In the genomic region with DNA sequence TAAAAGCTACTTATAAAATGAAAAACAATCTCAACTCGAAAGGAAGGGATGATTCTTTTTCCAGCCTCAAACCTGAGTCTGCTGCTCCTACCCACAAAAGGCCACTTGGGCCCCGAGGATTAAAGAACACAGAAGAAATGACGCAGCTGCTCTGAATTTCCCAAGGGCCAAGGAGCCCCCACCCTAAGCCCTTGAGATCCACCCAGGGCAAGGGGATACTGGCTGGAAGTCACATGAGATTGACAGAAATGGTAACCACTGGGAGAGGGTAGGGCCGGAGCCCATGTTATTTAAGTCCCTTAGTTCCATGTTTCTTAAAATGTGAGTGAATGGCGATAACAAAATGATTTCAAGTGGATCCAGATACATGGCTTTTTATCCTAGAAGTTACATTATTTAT, we compare ENCODE assay signal across 2 cellular contexts.
TF ChIP-seq lines count a peak whose summit lies in the region.

No MANE protein-coding gene starts in this region.

TF ChIP-seq in HEK293, 187 proteins besides CTCF, POLR2A, EP300 and RAD21:
- no peak for TF ChIP-seq ZNF707 (tag by site-specific recombination; IDR thresholded peaks at IDR 0.05)
- TF ChIP-seq PATZ1 (tag by site-specific recombination; IDR thresholded peaks at IDR 0.05), result peak; percentile 18; the same call in 1 of the 2 replicates
- no peak for TF ChIP-seq ZNF274 (IDR thresholded peaks at IDR 0.05; ENCODE audit: low read length)
- no peak for TF ChIP-seq ZNF274 (tag by site-specific recombination; IDR thresholded peaks at IDR 0.05; ENCODE audit: borderline replicate concordance)
- no peak for TF ChIP-seq ZFP69B (tag by site-specific recombination; IDR thresholded peaks at IDR 0.05)

TF ChIP-seq in HepG2, 621 proteins besides CTCF, POLR2A, EP300 and RAD21:
- TF ChIP-seq, protein P1, sequence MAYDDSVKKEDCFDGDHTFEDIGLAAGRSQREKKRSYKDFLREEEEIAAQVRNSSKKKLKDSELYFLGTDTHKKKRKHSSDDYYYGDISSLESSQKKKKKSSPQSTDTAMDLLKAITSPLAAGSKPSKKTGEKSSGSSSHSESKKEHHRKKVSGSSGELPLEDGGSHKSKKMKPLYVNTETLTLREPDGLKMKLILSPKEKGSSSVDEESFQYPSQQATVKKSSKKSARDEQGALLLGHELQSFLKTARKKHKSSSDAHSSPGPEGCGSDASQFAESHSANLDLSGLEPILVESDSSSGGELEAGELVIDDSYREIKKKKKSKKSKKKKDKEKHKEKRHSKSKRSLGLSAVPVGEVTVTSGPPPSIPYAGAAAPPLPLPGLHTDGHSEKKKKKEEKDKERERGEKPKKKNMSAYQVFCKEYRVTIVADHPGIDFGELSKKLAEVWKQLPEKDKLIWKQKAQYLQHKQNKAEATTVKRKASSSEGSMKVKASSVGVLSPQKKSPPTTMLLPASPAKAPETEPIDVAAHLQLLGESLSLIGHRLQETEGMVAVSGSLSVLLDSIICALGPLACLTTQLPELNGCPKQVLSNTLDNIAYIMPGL (CRISPR knock-in tag; IDR thresholded peaks at IDR 0.05; ENCODE audit: borderline replicate concordance in 1 of 2, low read depth in 1 of 2), result no peak
- no peak for TF ChIP-seq HMGXB3 (CRISPR knock-in tag; IDR thresholded peaks at IDR 0.05; ENCODE audit: borderline replicate concordance)
- no peak for TF ChIP-seq HNF4A (CRISPR knock-in tag; IDR thresholded peaks at IDR 0.05)
- TF ChIP-seq ZKSCAN1 (IDR thresholded peaks at IDR 0.05; ENCODE audit: low read length), result no peak
- no peak for TF ChIP-seq ZNF841 (CRISPR knock-in tag; IDR thresholded peaks at IDR 0.05; ENCODE audit: borderline replicate concordance)
- TF ChIP-seq, protein P2, sequence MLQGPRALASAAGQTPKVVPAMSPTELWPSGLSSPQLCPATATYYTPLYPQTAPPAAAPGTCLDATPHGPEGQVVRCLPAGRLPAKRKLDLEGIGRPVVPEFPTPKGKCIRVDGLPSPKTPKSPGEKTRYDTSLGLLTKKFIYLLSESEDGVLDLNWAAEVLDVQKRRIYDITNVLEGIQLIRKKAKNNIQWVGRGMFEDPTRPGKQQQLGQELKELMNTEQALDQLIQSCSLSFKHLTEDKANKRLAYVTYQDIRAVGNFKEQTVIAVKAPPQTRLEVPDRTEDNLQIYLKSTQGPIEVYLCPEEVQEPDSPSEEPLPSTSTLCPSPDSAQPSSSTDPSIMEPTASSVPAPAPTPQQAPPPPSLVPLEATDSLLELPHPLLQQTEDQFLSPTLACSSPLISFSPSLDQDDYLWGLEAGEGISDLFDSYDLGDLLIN (CRISPR knock-in tag; IDR thresholded peaks at IDR 0.05; ENCODE audit: borderline replicate concordance), result no peak
- TF ChIP-seq KLF13 (CRISPR knock-in tag; IDR thresholded peaks at IDR 0.05), result no peak
- no peak for TF ChIP-seq ZFP37 (CRISPR knock-in tag; IDR thresholded peaks at IDR 0.05; ENCODE audit: borderline replicate concordance)
- no peak for TF ChIP-seq KDM3A (CRISPR knock-in tag; IDR thresholded peaks at IDR 0.05; ENCODE audit: low read depth)
- TF ChIP-seq JUN (CRISPR knock-in tag; IDR thresholded peaks at IDR 0.05), result no peak
- TF ChIP-seq KAT2B (IDR thresholded peaks at IDR 0.05; ENCODE audit: borderline replicate concordance, low read depth, low read length), result no peak
- TF ChIP-seq, protein P3, sequence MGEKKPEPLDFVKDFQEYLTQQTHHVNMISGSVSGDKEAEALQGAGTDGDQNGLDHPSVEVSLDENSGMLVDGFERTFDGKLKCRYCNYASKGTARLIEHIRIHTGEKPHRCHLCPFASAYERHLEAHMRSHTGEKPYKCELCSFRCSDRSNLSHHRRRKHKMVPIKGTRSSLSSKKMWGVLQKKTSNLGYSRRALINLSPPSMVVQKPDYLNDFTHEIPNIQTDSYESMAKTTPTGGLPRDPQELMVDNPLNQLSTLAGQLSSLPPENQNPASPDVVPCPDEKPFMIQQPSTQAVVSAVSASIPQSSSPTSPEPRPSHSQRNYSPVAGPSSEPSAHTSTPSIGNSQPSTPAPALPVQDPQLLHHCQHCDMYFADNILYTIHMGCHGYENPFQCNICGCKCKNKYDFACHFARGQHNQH (CRISPR knock-in tag; IDR thresholded peaks at IDR 0.05), result no peak
- TF ChIP-seq ZNF780A (CRISPR knock-in tag; IDR thresholded peaks at IDR 0.05), result no peak
- TF ChIP-seq FOXJ3 (CRISPR knock-in tag; IDR thresholded peaks at IDR 0.05; ENCODE audit: borderline replicate concordance), result no peak
- no peak for TF ChIP-seq ZNF468 (CRISPR knock-in tag; IDR thresholded peaks at IDR 0.05)
- TF ChIP-seq MATR3 (CRISPR knock-in tag; IDR thresholded peaks at IDR 0.05), result no peak
